ENCODE assay signal across 9 cellular contexts in genomic region chr1:205933672-205934618, GRCh38. TPM values are rescaled to one million over a fixed set of nuclear protein-coding genes. Genes with fewer than 3 reads are reported as not detected.
DNase-seq lines count a peak whose midpoint lies in the region; ATAC-seq, FAIRE-seq and TF ChIP-seq lines count a peak whose summit lies in the region.
"Had no signal": no experiment of that assay in that cellular context is flagged by ENCODE, and none has a peak within 500 bp of the region (broad histone marks: within the 10 kb centered on the region; RNA-seq: fewer than 3 reads in every experiment).

No MANE protein-coding gene starts in this region.

- DNase-seq in AG08396 (ENCODE audit: low spot score) (peak; percentile 51), HTR-8/SVneo (ENCODE audit: insufficient read length, low spot score) (peak; percentile 71), mammary epithelial cell (peak; percentile 54), HepG2 (ENCODE audit: low spot score) (peak; percentile 87), DMS 273 treated with DMSO at 0.1 percent for 48 hours (lab: John Stamatoyannopoulos, UW) (no peak), colonic mucosa (no peak)

- peak in 1 of 2 experiments; percentile 29; a peak in 1 of 4 replicates for TF ChIP-seq EP300 in HepG2 (IDR thresholded peaks at IDR 0.05; ENCODE audit: low read depth in 2 of 2, low read length in 2 of 2)
- peak; percentile 79 for TF ChIP-seq EP300 in HepG2 (CRISPR knock-in tag; IDR thresholded peaks at IDR 0.05; ENCODE audit: borderline replicate concordance)

- H4K20me1 ChIP-seq in mammary epithelial cell (ENCODE audit: insufficient read depth, low read length) = no peaks in the 10 kb centered on the region
- H4K20me1 ChIP-seq in HepG2 (ENCODE audit: insufficient read depth, low read length) = no peaks in the 10 kb centered on the region

- no peaks in the 10 kb centered on the region for H3K9me3 ChIP-seq in mammary epithelial cell (replicated peaks; ENCODE audit: insufficient read depth, low read length)
- no peaks in the 10 kb centered on the region for H3K9me3 ChIP-seq in HepG2 (ENCODE audit: low read length)
- no peaks in the 10 kb centered on the region for H3K9me3 ChIP-seq in colonic mucosa

- TF ChIP-seq RAD21 in HepG2 (CRISPR knock-in tag; IDR thresholded peaks at IDR 0.05) = no peak

- no peak for TF ChIP-seq POLR2A in HepG2 (IDR thresholded peaks at IDR 0.05; ENCODE audit: insufficient read depth in 1 of 2, low read depth in 2 of 2, low read length in 2 of 2)

- ATAC-seq in HepG2 (peak; percentile 58), GM18870 (IDR thresholded peaks at IDR 0.05; ENCODE audit: unreplicated experiment) (no peak), GM21529 (IDR thresholded peaks at IDR 0.05; ENCODE audit: unreplicated experiment) (no peak)

- intact Hi-C loops in mammary epithelial cell (cut with micrococcal nuclease) (no loop called here), HepG2 (cut with micrococcal nuclease; ENCODE audit: unreplicated experiment) (loop anchor here (2.0 kb wide), 1 partner anchor 21 kb away; no protein-coding TSS in a partner anchor), colonic mucosa (cut with DNase I) (no loop called here)

- no peak for TF ChIP-seq CTCF in mammary epithelial cell (conservative IDR thresholded peaks at IDR 0.05 in 1 of 2, IDR thresholded peaks at IDR 0.05 in 1 of 2; ENCODE audit: extremely low read depth in 1 of 2, insufficient read depth in 1 of 2, low read depth in 1 of 2, low read length in 2 of 2)
- no peak for TF ChIP-seq CTCF in HepG2 (CRISPR knock-in tag; IDR thresholded peaks at IDR 0.05)
- no peak for TF ChIP-seq CTCF in colonic mucosa (IDR thresholded peaks at IDR 0.05)

- H3K36me3 ChIP-seq in mammary epithelial cell (ENCODE audit: insufficient read depth, low read length) (no peaks in the 10 kb centered on the region), HepG2 (replicated peaks in 1 of 2; ENCODE audit: control insufficient read depth in 1 of 2, insufficient read depth in 2 of 2, low read length in 2 of 2) (no peaks in the 10 kb centered on the region), colonic mucosa (no peaks in the 10 kb centered on the region)

- no peak overlapping the region for H3K27ac ChIP-seq in mammary epithelial cell (ENCODE audit: insufficient read depth, low read depth, low read length)
- H3K27ac ChIP-seq in HepG2 (ENCODE audit: extremely low read length, insufficient read depth, low read length) = no peak overlapping the region
- no peak overlapping the region for H3K27ac ChIP-seq in colonic mucosa

- POLR2A ChIA-PET in HepG2 (lab: Yijun Ruan, JAX) = no interaction called here

- H3K4me1 ChIP-seq in mammary epithelial cell (ENCODE audit: insufficient read depth, low read length) (peaks cover 21% of the 10 kb centered on the region), HepG2 (ENCODE audit: insufficient read depth, low read length) (peaks cover 33% of the 10 kb centered on the region), colonic mucosa (no peaks in the 10 kb centered on the region)

- peak overlapping the region; percentile 5 for H3K4me2 ChIP-seq in mammary epithelial cell (ENCODE audit: insufficient read depth, low read depth, low read length)
- H3K4me2 ChIP-seq in HepG2 (ENCODE audit: low read depth, low read length) = peak overlapping the region; percentile 4; the same call in 1 of the 2 replicates

- dilution Hi-C loops in mammary epithelial cell (cut with HindIII; ENCODE audit: low sequenced_read_pairs) = no loop called here

- H3K9ac ChIP-seq in mammary epithelial cell (ENCODE audit: insufficient read depth, low read length) = no peak overlapping the region
- no peak overlapping the region for H3K9ac ChIP-seq in HepG2 (ENCODE audit: insufficient read depth, low read depth, low read length)
- no peak overlapping the region for H3K9ac ChIP-seq in colonic mucosa (ENCODE audit: low read depth in 2 of 2, low read length in 2 of 2)

- H3K4me3 ChIP-seq in mammary epithelial cell (replicated peaks in 1 of 3; ENCODE audit: insufficient read depth in 1 of 3, low read depth in 2 of 3, low read length in 3 of 3) (no peak overlapping the region), HepG2 (replicated peaks in 1 of 3; ENCODE audit: insufficient read depth in 1 of 3, low read depth in 2 of 3, low read length in 3 of 3) (no peak overlapping the region), colonic mucosa (no peak overlapping the region)

- no peaks in the 10 kb centered on the region for H3K79me2 ChIP-seq in mammary epithelial cell (ENCODE audit: insufficient read depth, low read length)
- H3K79me2 ChIP-seq in HepG2 (ENCODE audit: insufficient read depth, low read length) = no peaks in the 10 kb centered on the region

- CTCF ChIA-PET in mammary epithelial cell (lab: Charles Lee; ENCODE audit: low non-redundant PET) = no interaction called here
- CTCF ChIA-PET in HepG2 (lab: Yijun Ruan, JAX; ENCODE audit: low intra/inter-chr PET ratio, low total read pairs) = no interaction called here

- H2AFZ ChIP-seq in mammary epithelial cell (ENCODE audit: low read depth, low read length) = no peak overlapping the region
- no peak overlapping the region for H2AFZ ChIP-seq in HepG2 (ENCODE audit: low read length)

- FAIRE-seq in HTR-8/SVneo (lab: Jason Lieb, UNC) (no peak), HepG2 (lab: Jason Lieb, UNC) (no peak)

- H3K27me3 ChIP-seq in mammary epithelial cell (ENCODE audit: insufficient read depth, low read length) (peaks cover 8% of the 10 kb centered on the region), HepG2 (ENCODE audit: control insufficient read depth in 1 of 2, insufficient read depth in 2 of 2, low read length in 2 of 2) (peaks cover 2 to 37% of the 10 kb centered on the region in 2 experiments; a peak in 4 of 5 replicates), colonic mucosa (no peaks in the 10 kb centered on the region)

- in situ Hi-C loops in mammary epithelial cell (cut with MboI; ENCODE audit: low sequenced_read_pairs in 2 of 2) = no loop called here
- in situ Hi-C loops in HepG2 (cut with HindIII; ENCODE audit: extremely low pct_ligation_motif_present, low pct_unique_long_range_greater_than_20kb) = no loop called here

- BruUV-seq in mammary epithelial cell (replicated peaks; lab: Mats Ljungman, UMichigan) (no TSS peak), HepG2 (replicated peaks; lab: Mats Ljungman, UMichigan) (no TSS peak)

- WGBS in mammary epithelial cell (ENCODE audit: low coverage, missing lambda C conversion rate) = 58% methylated on average over 7 of the region's 7 CpGs
- WGBS in HepG2 (ENCODE audit: low lambda C conversion rate) = 11% methylated on average over 5 of the region's 7 CpGs

TF ChIP-seq in HepG2, 621 proteins besides CTCF, POLR2A, EP300 and RAD21 (continues in another document):
- TF ChIP-seq SOX5 (CRISPR knock-in tag; IDR thresholded peaks at IDR 0.05; ENCODE audit: borderline replicate concordance) = peak; percentile 11; the same call in 1 of the 2 replicates
- 0 out of 2 replicates have a peak, but pooled peaks have one; percentile 30 for TF ChIP-seq HMG20B (CRISPR knock-in tag; conservative IDR thresholded peaks at IDR 0.05)
- no peak for TF ChIP-seq NR0B2 (CRISPR knock-in tag; IDR thresholded peaks at IDR 0.05)
- peak; percentile 87 for TF ChIP-seq FOSL2 (CRISPR knock-in tag; IDR thresholded peaks at IDR 0.05)
- 0 out of 2 replicates have a peak, but pooled peaks have one; percentile 27 for TF ChIP-seq KDM2A (CRISPR knock-in tag; IDR thresholded peaks at IDR 0.05; ENCODE audit: borderline replicate concordance, low read depth)

RNA-seq across cellular contexts. Expression of gene SLC26A9, which starts 9.3 kb away (rescaled TPM):
- total RNA-seq in mammary epithelial cell (not detected), HepG2 (2016; rRNA removed; fragmentation: Illumina TruSeq; extraction: Trizol) (0.04 and 0.15 TPM in 2 replicates), colonic mucosa (not detected)
- polyA plus RNA-seq in mammary epithelial cell (not detected), HepG2 (2011; rRNA removed) (0.03 and 0.11 TPM in 2 replicates)
- polyA minus RNA-seq in mammary epithelial cell = not detected
- total RNA-seq in HepG2 (2016; cell fraction: cytosol; rRNA removed; fragmentation: Illumina TruSeq; extraction: Trizol; ENCODE audit: low read depth) = not detected in 2 replicates
- 0.04 TPM in 1 of 2 replicates, not detected in the other for total RNA-seq in HepG2 (2016; cell fraction: insoluble cytoplasmic fraction; rRNA removed; fragmentation: Illumina TruSeq; extraction: Trizol)
- 0.06 TPM in 1 of 2 replicates, not detected in the other for total RNA-seq in HepG2 (2016; cell fraction: membrane; rRNA removed; fragmentation: Illumina TruSeq; extraction: Trizol)
- 0.09 TPM in 1 of 2 replicates, not detected in the other for total RNA-seq in HepG2 (2016; cell fraction: nucleus; rRNA removed; fragmentation: Illumina TruSeq; extraction: Trizol)
- polyA plus RNA-seq in HepG2 (2011; cell fraction: cytosol; rRNA removed) = 0.03 TPM in 2 replicates
- polyA plus RNA-seq in HepG2 (2011; cell fraction: nucleus; rRNA removed) = 0.19 and 0.43 TPM in 2 replicates
- polyA plus RNA-seq in HepG2 (2012) = 0.04 TPM in 1 of 2 replicates, not detected in the other
- not detected in 2 replicates for polyA plus RNA-seq in HepG2 (2016; cell fraction: cytosol; fragmentation: Illumina TruSeq; extraction: Trizol; ENCODE audit: low read depth)
- 0.09 TPM in 1 of 2 replicates, not detected in the other for polyA plus RNA-seq in HepG2 (2016; cell fraction: insoluble cytoplasmic fraction; fragmentation: Illumina TruSeq; extraction: Trizol; ENCODE audit: low read depth)
- 0.07 and 0.13 TPM in 2 replicates for polyA plus RNA-seq in HepG2 (2016; cell fraction: membrane; fragmentation: Illumina TruSeq; extraction: Trizol; ENCODE audit: low read depth)
- 0.40 and 0.41 TPM in 2 replicates for polyA plus RNA-seq in HepG2 (2016; cell fraction: nucleus; fragmentation: Illumina TruSeq; extraction: Trizol; ENCODE audit: insufficient read depth, low read depth)
- 0.02 and 0.09 TPM in 2 replicates for polyA minus RNA-seq in HepG2 (2011; rRNA and poly(A)+ RNA removed; ENCODE audit: low replicate concordance)
- not detected in 2 replicates for polyA minus RNA-seq in HepG2 (2011; cell fraction: cytosol; rRNA and poly(A)+ RNA removed)
- 0.39 TPM in 1 of 2 replicates, not detected in the other for polyA minus RNA-seq in HepG2 (2011; cell fraction: nucleus; rRNA and poly(A)+ RNA removed)
- total RNA-seq: activated CD8-positive, alpha-beta memory T cell treated with anti-CD3 and anti-CD28 coated beads for 36 hours had no signal

Comparison
In these comparisons a context has a peak if more than half of its experiments do, and no peak if none do; other contexts are left out.
1. DNase-seq: peak in AG08396 (single experiment), HTR-8/SVneo (single experiment), mammary epithelial cell (single experiment) and HepG2 (single experiment); none in DMS 273 treated with DMSO at 0.1 percent for 48 hours (single experiment) and colonic mucosa (single experiment).